Comparison of ENCODE assay signal across 21 cellular contexts in genomic region chr9:69308217-69308931, GRCh38. TPM values are rescaled to one million over a fixed set of nuclear protein-coding genes. Genes with fewer than 3 reads are reported as not detected.
A peak's percentile ranks its signal among the peaks of the same experiment; 100 is the strongest.
DNase-seq lines count a peak whose midpoint lies in the region; ATAC-seq, FAIRE-seq and TF ChIP-seq lines count a peak whose summit lies in the region.
"Had no signal": no experiment of that assay in that cellular context is flagged by ENCODE, and none has a peak within 500 bp of the region (broad histone marks: within the 10 kb centered on the region; RNA-seq: fewer than 3 reads in every experiment).

No MANE protein-coding gene starts in this region.

- peaks cover 2% of the 10 kb centered on the region for H3K79me2 ChIP-seq in trophoblast cell (ENCODE audit: control insufficient read depth, insufficient read depth, low read length, poor library complexity)

- peak overlapping the region; percentile 60 for H2BK12ac ChIP-seq in trophoblast cell (ENCODE audit: low read length)

- peak overlapping the region; percentile 12 for H3K14ac ChIP-seq in trophoblast cell (ENCODE audit: low read length)

- no peak for ATAC-seq in lower lobe of right lung
- ATAC-seq: HCT116; mucosa of descending colon; stimulated activated effector memory CD8-positive, alpha-beta T cell treated with anti-CD3 and anti-CD28 coated beads, Interleukin-12 subunit alpha, Interleukin-12 subunit beta, amount 100 ng/mL, for 72 hours had no signal

- no peak overlapping the region for H2AFZ ChIP-seq in trophoblast cell (ENCODE audit: insufficient read depth, low read length, poor library complexity)

- H3K36me3 ChIP-seq in HUES64 (ENCODE audit: insufficient read depth, low read length) (no peaks in the 10 kb centered on the region), ectodermal cell (ENCODE audit: control insufficient read depth, insufficient read depth, low read length) (no peaks in the 10 kb centered on the region), lower lobe of right lung (no peaks in the 10 kb centered on the region), trophoblast cell (ENCODE audit: control insufficient read depth in 1 of 2, insufficient read depth in 2 of 2, low read length in 2 of 2) (no peaks in the 10 kb centered on the region)

- H3K9ac ChIP-seq in HUES64 (ENCODE audit: low read depth, low read length) (peak overlapping the region; percentile 72), trophoblast cell (ENCODE audit: low read length) (no peak overlapping the region)

- no peak overlapping the region for H3K4ac ChIP-seq in trophoblast cell (ENCODE audit: low read depth, low read length)

- H4K8ac ChIP-seq in trophoblast cell (ENCODE audit: low read depth, low read length), result peak overlapping the region; percentile 11

- no peak overlapping the region for H3K18ac ChIP-seq in trophoblast cell (ENCODE audit: low read length)

- H3K9me3 ChIP-seq in HUES64 (ENCODE audit: insufficient read depth, low read depth, low read length) (peaks cover 25% of the 10 kb centered on the region), ectodermal cell (ENCODE audit: control insufficient read depth, low read length) (peaks cover 4% of the 10 kb centered on the region), lower lobe of right lung (peaks cover 8% of the 10 kb centered on the region), trophoblast cell (ENCODE audit: insufficient read depth, low read depth, low read length) (peaks cover 8% of the 10 kb centered on the region)

- no peak for DNase-seq in lower lobe of right lung
- DNase-seq in trophoblast cell, result no peak
- no peak for DNase-seq in NCI-H748 treated with DMSO at 0.1 percent for 48 hours (lab: John Stamatoyannopoulos, UW)
- DNase-seq in CD1c-positive myeloid dendritic cell (ENCODE audit: extremely low spot score), result no peak
- DNase-seq in RCC 7860 (ENCODE audit: low spot score), result no peak
- DNase-seq: activated CD4-positive, alpha-beta T cell treated with anti-CD3 and anti-CD28 coated beads, Interleukin-2, amount 50 U/mL, for 1 hour; activated naive CD4-positive, alpha-beta T cell treated with anti-CD3 and anti-CD28 coated beads, Interleukin-2, amount 50 U/mL, for 16 hours; amygdala; Calu3; mucosa of descending colon; NCI-H1092; NCI-H774; small intestine; T-helper 9 cell had no signal

- H3K4me2 ChIP-seq in trophoblast cell (ENCODE audit: low read length), result peak overlapping the region; percentile 28

- H4K91ac ChIP-seq in trophoblast cell (ENCODE audit: low read depth, low read length), result peak overlapping the region; percentile 60

- peaks cover 18% of the 10 kb centered on the region for H3K79me1 ChIP-seq in trophoblast cell (ENCODE audit: low read length)

- H3K27ac ChIP-seq in HUES64 (ENCODE audit: low read depth, low read length) (peak overlapping the region; percentile 97), ectodermal cell (ENCODE audit: insufficient read depth, low read depth, low read length, poor library complexity, severe bottlenecking) (peak overlapping the region; percentile 58), lower lobe of right lung (peak overlapping the region; percentile 38), trophoblast cell (ENCODE audit: low read depth, low read length) (peak overlapping the region; percentile 95)
- H3K27ac ChIP-seq: C4-2B had no signal

- intact Hi-C loops in lower lobe of right lung (cut with DNase I), result no loop called here

- H3K27me3 ChIP-seq in HUES64 (ENCODE audit: insufficient read depth, low read length) (no peaks in the 10 kb centered on the region), ectodermal cell (ENCODE audit: control insufficient read depth, insufficient read depth, low read length, poor library complexity, severe bottlenecking) (no peaks in the 10 kb centered on the region), lower lobe of right lung (ENCODE audit: low read depth) (no peaks in the 10 kb centered on the region), trophoblast cell (ENCODE audit: insufficient read depth, low read length) (no peaks in the 10 kb centered on the region)

- TF ChIP-seq CTCF in lower lobe of right lung (IDR thresholded peaks at IDR 0.05), result no peak

- peak overlapping the region; percentile 5; the same call in 1 of the 2 replicates for H3K4me3 ChIP-seq in HUES64 (ENCODE audit: low read length)
- no peak overlapping the region for H3K4me3 ChIP-seq in ectodermal cell (ENCODE audit: insufficient read depth, low read depth, low read length)
- H3K4me3 ChIP-seq in lower lobe of right lung, result no peak overlapping the region
- H3K4me3 ChIP-seq in trophoblast cell (ENCODE audit: low read depth, low read length), result no peak overlapping the region
- H3K4me3 ChIP-seq: mucosa of descending colon had no signal

- H2AK5ac ChIP-seq in trophoblast cell (ENCODE audit: low read length), result no peak overlapping the region

- H4K12ac ChIP-seq in trophoblast cell (ENCODE audit: low read depth, low read length), result no peak overlapping the region

- peak overlapping the region; percentile 45 for H2BK120ac ChIP-seq in trophoblast cell (ENCODE audit: insufficient read depth, low read length, poor library complexity)

- no peak overlapping the region for H3K23ac ChIP-seq in trophoblast cell (ENCODE audit: low read length)

- no peak for FAIRE-seq in RCC 7860 (lab: Jason Lieb, UNC)
- FAIRE-seq: small intestine had no signal

- H2BK5ac ChIP-seq in trophoblast cell (ENCODE audit: low read depth, low read length, poor library complexity), result peak overlapping the region; percentile 44

- H3K4me1 ChIP-seq in HUES64 (ENCODE audit: insufficient read depth, low read length), result peaks cover 20% of the 10 kb centered on the region
- H3K4me1 ChIP-seq in ectodermal cell (ENCODE audit: control insufficient read depth, insufficient read depth, low read length), result peaks cover 12% of the 10 kb centered on the region
- H3K4me1 ChIP-seq in lower lobe of right lung, result peaks cover 12% of the 10 kb centered on the region
- peaks cover 6 to 15% of the 10 kb centered on the region in 2 experiments for H3K4me1 ChIP-seq in trophoblast cell (ENCODE audit: control insufficient read depth in 1 of 2, insufficient read depth in 2 of 2, low read length in 2 of 2)

- 74% methylated on average over 4 of the region's 5 CpGs for WGBS in HUES64
- WGBS in ectodermal cell, 2 experiments, result 60 to 72% methylated on average over 5 of the region's 5 CpGs
- WGBS in trophoblast cell (ENCODE audit: extremely low coverage, insufficient coverage, insufficient read length), result no CpG with 5 or more reads among the region's 5 CpGs

RNA-seq across cellular contexts. Expression of gene ENTREP1, which starts 16.6 kb away (rescaled TPM):
- 8.0 TPM for polyA plus RNA-seq in HUES64 (2013, experiment 1 of 2)
- 8.0 TPM for polyA plus RNA-seq in HUES64 (2013, experiment 2 of 2)
- polyA plus RNA-seq in ectodermal cell (2013, experiment 1 of 4), result 0.50 TPM
- 0.60 TPM for polyA plus RNA-seq in ectodermal cell (2013, experiment 2 of 4)
- 0.37 TPM for polyA plus RNA-seq in ectodermal cell (2013, experiment 3 of 4)
- polyA plus RNA-seq in ectodermal cell (2013, experiment 4 of 4), result 0.41 TPM
- 30.1 TPM for total RNA-seq in lower lobe of right lung
- 5.6 and 6.3 TPM in 2 replicates for polyA plus RNA-seq in trophoblast cell (2013)
- total RNA-seq: fibroblast of lung, IMR-90 had no signal
- polyA plus RNA-seq: IMR-90 had no signal

Comparison
In these comparisons a context has a peak if more than half of its experiments do, and no peak if none do; other contexts are left out.
1. H3K27ac ChIP-seq: peak in every context shown above with its lines; median percentile 97 in HUES64; 95 in trophoblast cell; 58 in ectodermal cell; 38 in lower lobe of right lung.